14 cellular contexts compared by ENCODE assay signal in genomic region chrX:54496936-54497335, GRCh38. TPM values are rescaled to one million over a fixed set of nuclear protein-coding genes. Genes with fewer than 3 reads are reported as not detected.
DNase-seq lines count a peak whose midpoint lies in the region; ATAC-seq and TF ChIP-seq lines count a peak whose summit lies in the region.
"Had no signal": no experiment of that assay in that cellular context is flagged by ENCODE, and none has a peak within 500 bp of the region (broad histone marks: within the 10 kb centered on the region; RNA-seq: fewer than 3 reads in every experiment).

No MANE protein-coding gene starts in this region.

- peaks cover 28% of the 10 kb centered on the region for H3K27me3 Mint-ChIP-seq in CD4-positive, alpha-beta T cell
- H3K27me3 Mint-ChIP-seq in H9 (ENCODE audit: low read depth): peaks cover 4% of the 10 kb centered on the region
- peaks cover 54% of the 10 kb centered on the region for H3K27me3 Mint-ChIP-seq in MCF 10A (ENCODE audit: insufficient read depth, unreplicated experiment)
- H3K27me3 Mint-ChIP-seq in nephron progenitor cell (ENCODE audit: low read depth, poor library complexity): no peaks in the 10 kb centered on the region

- no peak overlapping the region for H4K8ac ChIP-seq in H9 (replicated peaks; ENCODE audit: insufficient read length, low read depth, low read length)

- H3K9me3 Mint-ChIP-seq in CD4-positive, alpha-beta T cell: no peaks in the 10 kb centered on the region
- H3K9me3 Mint-ChIP-seq in H9: peaks cover 63 to 67% of the 10 kb centered on the region in 2 experiments
- no peaks in the 10 kb centered on the region for H3K9me3 Mint-ChIP-seq in MCF 10A (ENCODE audit: unreplicated experiment)
- H3K9me3 Mint-ChIP-seq in nephron progenitor cell: peaks cover 64% of the 10 kb centered on the region

- H2BK12ac ChIP-seq in H9 (ENCODE audit: insufficient read length, low read depth, low read length): no peak overlapping the region

- H3K14ac ChIP-seq in H9 (ENCODE audit: insufficient read depth, low read length): no peak overlapping the region

- peaks cover 1% of the 10 kb centered on the region for H3K4me1 ChIP-seq in H9 (ENCODE audit: insufficient read depth, low read length)
- H3K4me1 ChIP-seq: lower lobe of right lung had no signal

- no peak overlapping the region for H3K27ac Mint-ChIP-seq in CD4-positive, alpha-beta T cell
- H3K27ac Mint-ChIP-seq in H9 (peak overlapping the region in 1 of 3 experiments; percentile 93; a peak in 2 of 7 replicates), MCF 10A (ENCODE audit: low read depth, unreplicated experiment) (no peak overlapping the region), nephron progenitor cell (peak overlapping the region; percentile 57)

- H3T11ph ChIP-seq in H9 (ENCODE audit: low read length): no peak overlapping the region

- H2AK5ac ChIP-seq in H9 (ENCODE audit: insufficient read length, low read length): no peak overlapping the region

- intact Hi-C loops in CD4-positive, alpha-beta T cell (cut with DNase I, micrococcal nuclease): no loop called here
- intact Hi-C loops in MCF 10A (cut with micrococcal nuclease): no loop called here

- H3K36me3 Mint-ChIP-seq in CD4-positive, alpha-beta T cell (ENCODE audit: low read depth): no peaks in the 10 kb centered on the region
- H3K36me3 Mint-ChIP-seq in H9 (ENCODE audit: insufficient read depth in 1 of 3, low read depth in 3 of 3) (peaks cover 6 to 14% (median 10%) of the 10 kb centered on the region in 3 experiments; a peak in 6 of 7 replicates), MCF 10A (ENCODE audit: insufficient read depth, unreplicated experiment) (no peaks in the 10 kb centered on the region), nephron progenitor cell (ENCODE audit: low read depth) (no peaks in the 10 kb centered on the region)

- BruUV-seq in MCF 10A (replicated peaks; lab: Mats Ljungman, UMichigan): no TSS peak

- no peak overlapping the region for H3K9ac ChIP-seq in H9 (ENCODE audit: extremely low read depth, insufficient read length, low read length)

- H3K27me3 ChIP-seq in CD4-positive, alpha-beta T cell (ENCODE audit: control insufficient read depth, insufficient read depth, low read length): no peaks in the 10 kb centered on the region
- H3K27me3 ChIP-seq in H9 (ENCODE audit: insufficient read depth, low read length): no peaks in the 10 kb centered on the region
- H3K27me3 ChIP-seq: right atrium auricular region had no signal

- H2AFZ ChIP-seq in H9 (ENCODE audit: low read length): no peak overlapping the region

- H3K79me1 ChIP-seq in H9 (ENCODE audit: insufficient read depth, low read depth, low read length, poor library complexity, severe bottlenecking): no peaks in the 10 kb centered on the region

- ATAC-seq in CD4-positive, alpha-beta T cell (ENCODE audit: poor library complexity): no peak
- ATAC-seq in HG02885 (IDR thresholded peaks at IDR 0.05; ENCODE audit: poor library complexity, unreplicated experiment): no peak
- ATAC-seq: esophagus mucosa had no signal

- H4K5ac ChIP-seq in H9 (ENCODE audit: insufficient read length, low read depth, low read length): no peak overlapping the region

- H2BK5ac ChIP-seq in H9 (ENCODE audit: insufficient read length, low read length): no peak overlapping the region

- POLR2A ChIA-PET in CD4-positive, alpha-beta T cell (lab: Charles Lee): interaction anchor here (0.6 kb wide), 1 partner anchor 25 kb away, joined by 3 read pairs; no protein-coding TSS in a partner anchor
- POLR2A ChIA-PET in MCF 10A (lab: Yijun Ruan, JAX): interaction anchor here (0.9 kb wide), 1 partner anchor 33 kb away, joined by 4 read pairs; the partner anchor contains the start of gene GNL3L

- H3K27ac ChIP-seq in CD4-positive, alpha-beta T cell (ENCODE audit: low read depth, low read length): no peak overlapping the region
- no peak overlapping the region for H3K27ac ChIP-seq in H9 (ENCODE audit: insufficient read length, low read depth, low read length)
- H3K27ac ChIP-seq: lower lobe of right lung had no signal

- no peak overlapping the region for H3K18ac ChIP-seq in H9 (ENCODE audit: insufficient read length, low read depth, low read length)

- no peak for TF ChIP-seq CTCF in CD4-positive, alpha-beta T cell (IDR thresholded peaks at IDR 0.05)
- TF ChIP-seq CTCF in H9 (conservative IDR thresholded peaks at IDR 0.05): no peak
- TF ChIP-seq CTCF in MCF 10A (IDR thresholded peaks at IDR 0.05; ENCODE audit: unreplicated experiment): no peak
- TF ChIP-seq CTCF in nephron progenitor cell (IDR thresholded peaks at IDR 0.05): no peak

- H4K20me1 ChIP-seq in H9 (ENCODE audit: control insufficient read depth, insufficient read depth, insufficient read length): no peaks in the 10 kb centered on the region

- no peak overlapping the region for H2BK20ac ChIP-seq in H9 (ENCODE audit: low read depth, low read length, poor library complexity, severe bottlenecking)

- no peak for DNase-seq in CD4-positive, alpha-beta T cell
- DNase-seq in H9 (no peak), MCF 10A (ENCODE audit: unreplicated experiment) (no peak), nephron progenitor cell (no peak), T-helper 9 cell (no peak), NOMO-1 treated with DMSO at 0.1 percent for 48 hours (lab: John Stamatoyannopoulos, UW; ENCODE audit: unreplicated experiment) (no peak), A172 (ENCODE audit: low spot score) (no peak)
- DNase-seq: HCEC 1CT, lower lobe of right lung, NCI-H1436, NCI-H524 treated with DMSO at 0.1 percent for 48 hours had no signal

- CTCF ChIA-PET in CD4-positive, alpha-beta T cell (lab: Charles Lee): no interaction called here
- CTCF ChIA-PET in MCF 10A (lab: Yijun Ruan, JAX): no interaction called here

- H3K4me3 Mint-ChIP-seq in CD4-positive, alpha-beta T cell: peak overlapping the region; percentile 80
- H3K4me3 Mint-ChIP-seq in H9 (peak overlapping the region; percentile 82 to 85; a peak in 4 of 5 replicates), MCF 10A (ENCODE audit: unreplicated experiment) (peak overlapping the region; percentile 68), nephron progenitor cell (peak overlapping the region; percentile 79)

- H4K91ac ChIP-seq in H9 (ENCODE audit: insufficient read length, low read depth, low read length): no peak overlapping the region

- no CpG with 5 or more reads among the region's 6 CpGs for WGBS in H9 (ENCODE audit: extremely low coverage, insufficient read length, low lambda C conversion rate)

- H3K9me3 ChIP-seq in CD4-positive, alpha-beta T cell (ENCODE audit: control insufficient read depth, low read length): no peaks in the 10 kb centered on the region
- peaks cover 4% of the 10 kb centered on the region for H3K9me3 ChIP-seq in H9 (ENCODE audit: control insufficient read depth, low read depth, low read length)
- H3K9me3 ChIP-seq: lower lobe of right lung, right atrium auricular region had no signal

- no peak overlapping the region for H3K23ac ChIP-seq in H9 (ENCODE audit: insufficient read length, low read depth, low read length)

- no peak overlapping the region for H3K4ac ChIP-seq in H9 (ENCODE audit: low read depth, low read length)

- H2BK120ac ChIP-seq in H9 (ENCODE audit: low read depth, low read length, poor library complexity, severe bottlenecking): no peak overlapping the region

- no peak overlapping the region for H2BK15ac ChIP-seq in H9 (ENCODE audit: low read depth, low read length)

- no peak overlapping the region for H3K4me2 ChIP-seq in H9 (ENCODE audit: insufficient read depth, insufficient read length, low read length)

- H3K23me2 ChIP-seq in H9 (ENCODE audit: insufficient read length, low read depth, low read length, poor library complexity, severe bottlenecking): no peaks in the 10 kb centered on the region

- H3K79me2 ChIP-seq in H9 (ENCODE audit: insufficient read depth, low read length): peaks cover 3% of the 10 kb centered on the region; the same call in 1 of the 2 replicates

- no peaks in the 10 kb centered on the region for H3K4me1 Mint-ChIP-seq in CD4-positive, alpha-beta T cell (ENCODE audit: low read depth)
- H3K4me1 Mint-ChIP-seq in H9 (peaks cover 22 to 37% of the 10 kb centered on the region in 2 experiments), MCF 10A (ENCODE audit: insufficient read depth, unreplicated experiment) (no peaks in the 10 kb centered on the region), nephron progenitor cell (peaks cover 59% of the 10 kb centered on the region)

- H3K56ac ChIP-seq in H9 (ENCODE audit: insufficient read length, low read depth, low read length): no peak overlapping the region

RNA-seq across cellular contexts. Expression of gene FGD1, which starts 0.9 kb away (rescaled TPM):
- under 1 TPM in 1 of 2 experiments, not detected in 1; 0.06 TPM for total RNA-seq in CD4-positive, alpha-beta T cell
- total RNA-seq in H9 (2021) (19.2 and 20.2 TPM in 2 replicates), MCF 10A (2022) (13.9 and 15.6 TPM in 2 replicates)
- total RNA-seq in A172 (2014; rRNA removed; shearing (Covaris generic)): 11.2 and 12.0 TPM in 2 replicates

RNA-seq across cellular contexts. Expression of gene GNL3L, which starts 33.1 kb away (rescaled TPM):
- total RNA-seq in CD4-positive, alpha-beta T cell: 10 to 100 TPM; 21.5 to 22.8 TPM
- total RNA-seq in H9 (2021): 64.0 and 69.2 TPM in 2 replicates
- total RNA-seq in MCF 10A (2022): 37.6 and 46.2 TPM in 2 replicates
- 47.1 and 51.1 TPM in 2 replicates for total RNA-seq in A172 (2014; rRNA removed; shearing (Covaris generic))

RNA-seq across cellular contexts. Expression of gene TSR2, which starts 56.7 kb away (rescaled TPM):
- total RNA-seq in CD4-positive, alpha-beta T cell: 10 to 100 TPM; 36.3 to 36.5 TPM
- total RNA-seq in H9 (2021) (51.5 and 51.7 TPM in 2 replicates), MCF 10A (2022) (30.3 and 33.3 TPM in 2 replicates)
- total RNA-seq in A172 (2014; rRNA removed; shearing (Covaris generic)): 28.2 and 32.8 TPM in 2 replicates

Comparison
In these comparisons a context has a peak if more than half of its experiments do, and no peak if none do; other contexts are left out.
1. RNA of gene FGD1, which starts 0.9 kb away (total RNA-seq): 19.2 to 20.2 TPM in H9, 13.9 to 15.6 TPM in MCF 10A and 11.2 to 12.0 TPM in A172; 0.06 TPM in CD4-positive, alpha-beta T cell; every median in the first group is over 10 times any median in the second.
2. Peak in every context shown above with its lines, with median percentiles within 50 percentile points of each other: H3K4me3 Mint-ChIP-seq.